25 cellular contexts compared by ENCODE assay signal in the genomic region with DNA sequence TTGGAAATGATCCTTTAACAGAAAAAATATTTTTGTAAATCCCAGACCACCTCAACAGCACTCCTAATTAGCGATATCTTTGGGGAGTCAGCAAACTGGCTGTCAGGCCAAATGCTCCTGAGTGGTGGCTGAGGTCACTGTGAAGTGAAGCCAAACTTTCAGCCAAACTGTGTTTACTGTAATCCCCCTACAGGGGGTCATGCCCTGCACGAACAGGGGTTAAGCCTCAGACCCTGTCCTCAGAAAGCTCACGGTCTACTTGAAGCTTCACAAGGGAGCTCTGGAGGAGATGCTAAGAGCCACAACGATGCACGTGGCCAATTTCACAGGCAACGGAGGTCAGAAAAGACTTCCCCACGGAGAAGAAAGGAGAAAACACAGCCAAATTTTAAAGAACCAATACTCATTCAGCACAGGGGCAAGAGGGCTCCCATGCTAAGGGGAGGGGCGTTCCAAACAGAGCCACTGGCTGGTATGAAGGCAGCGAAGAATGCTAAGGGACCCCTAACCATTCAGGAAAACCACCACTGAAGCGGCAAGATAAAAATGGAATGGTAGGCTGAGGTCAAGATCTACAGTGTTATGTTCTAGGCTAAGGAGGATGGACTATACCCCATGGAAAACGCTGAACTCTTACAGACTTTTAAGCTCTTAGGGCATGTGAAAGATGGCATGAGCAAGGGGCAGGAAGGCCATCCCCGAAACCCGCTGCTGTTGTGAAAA.
A peak's percentile ranks its signal among the peaks of the same experiment; 100 is the strongest.
DNase-seq lines count a peak whose midpoint lies in the region; ATAC-seq, FAIRE-seq and TF ChIP-seq lines count a peak whose summit lies in the region.
"Had no signal": no experiment of that assay in that cellular context is flagged by ENCODE, and none has a peak within 500 bp of the region (broad histone marks: within the 10 kb centered on the region; RNA-seq: fewer than 3 reads in every experiment).

No MANE protein-coding gene starts in this region.

- peak overlapping the region; percentile 3 for H3K4me3 Mint-ChIP-seq in Calu3 (ENCODE audit: low read depth, unreplicated experiment)
- H3K4me3 Mint-ChIP-seq in GM23338: no peak overlapping the region
- H3K4me3 Mint-ChIP-seq: activated naive CD4-positive, alpha-beta T cell treated with anti-CD3 and anti-CD28 coated beads, Interleukin-2, amount 10 ng/mL, durations not matched to agents 7 days and 5 days; CD4-positive, alpha-beta memory T cell; HFFc6; natural killer cell treated with Interleukin-12 subunit alpha and Interleukin-12 subunit beta and Interleukin-15 and Interleukin-18, amount 100 ng/mL, for 72 hours had no signal

- peaks cover 48% of the 10 kb centered on the region for H3K79me2 ChIP-seq in GM23338 (replicated peaks; ENCODE audit: insufficient read depth)
- peaks cover 45% of the 10 kb centered on the region for H3K79me2 ChIP-seq in GM12878 (ENCODE audit: control insufficient read depth, insufficient read depth, low read length)
- peaks cover 37% of the 10 kb centered on the region for H3K79me2 ChIP-seq in hepatocyte
- peaks cover 5% of the 10 kb centered on the region for H3K79me2 ChIP-seq in smooth muscle cell (ENCODE audit: low read depth)

- no peak for TF ChIP-seq EP300 in GM12878 (IDR thresholded peaks at IDR 0.05; ENCODE audit: borderline replicate concordance in 1 of 2, control insufficient read depth in 1 of 2, low read depth in 2 of 2, low read length in 2 of 2)

- POLR2A ChIA-PET in GM12878 (lab: Charles Lee): interaction anchor here (0.5 to 4.0 kb wide), 12 partner anchors 8 to 571 kb away, joined by 3 to 17 read pairs (median 4); a partner anchor contains a TSS

- H3K27ac ChIP-seq in GM23338 (ENCODE audit: low read depth) (no peak overlapping the region), GM12878 (ENCODE audit: control insufficient read depth, insufficient read depth) (peak overlapping the region; percentile 97), right lobe of liver (peak overlapping the region in 2 of 3 donors; percentile 48 to 65), uterus (no peak overlapping the region), hepatocyte (no peak overlapping the region), smooth muscle cell (ENCODE audit: low read depth) (no peak overlapping the region)
- H3K27ac ChIP-seq: GM23248, parathyroid adenoma, stomach, thyroid gland had no signal

- TF ChIP-seq POLR2A in GM12878 (IDR thresholded peaks at IDR 0.05; ENCODE audit: low read depth, low read length) (no peak), right lobe of liver (IDR thresholded peaks at IDR 0.05) (no peak), uterus (IDR thresholded peaks at IDR 0.05) (no peak)

- WGBS in GM12878 (ENCODE audit: insufficient coverage, insufficient replicate concordance, low lambda C conversion rate, missing lambda C conversion rate): 92% methylated on average over 13 of the region's 13 CpGs
- WGBS in right lobe of liver (ENCODE audit: insufficient coverage, low coverage, low lambda C conversion rate, missing lambda C conversion rate): 47% methylated on average over 8 of the region's 13 CpGs
- WGBS in hepatocyte (ENCODE audit: low lambda C conversion rate, missing lambda C conversion rate): 92% methylated on average over 13 of the region's 13 CpGs
- WGBS in smooth muscle cell (ENCODE audit: low lambda C conversion rate): 94% methylated on average over 13 of the region's 13 CpGs

- in situ Hi-C loops in GM12878 (cut with MboI): no loop called here

- H2AFZ ChIP-seq in GM23338: no peak overlapping the region
- no peak overlapping the region; the same call in 1 of the 2 replicates for H2AFZ ChIP-seq in GM12878 (ENCODE audit: control insufficient read depth, low read depth, low read length)
- H2AFZ ChIP-seq in hepatocyte: no peak overlapping the region
- H2AFZ ChIP-seq in smooth muscle cell (ENCODE audit: low read depth): no peak overlapping the region
- H2AFZ ChIP-seq: GM23248, parathyroid adenoma had no signal

- H3K4me1 Mint-ChIP-seq in Calu3 (ENCODE audit: low read depth, unreplicated experiment): peaks cover 29% of the 10 kb centered on the region
- H3K4me1 Mint-ChIP-seq in GM23338: peaks cover 16% of the 10 kb centered on the region; the same call in 2 of the 3 replicates

- H3K9me2 ChIP-seq in GM23338 (ENCODE audit: insufficient read depth): no peaks in the 10 kb centered on the region
- no peaks in the 10 kb centered on the region for H3K9me2 ChIP-seq in hepatocyte (replicated peaks; ENCODE audit: insufficient read depth)

- no peaks in the 10 kb centered on the region for H3F3A ChIP-seq in GM23338 (replicated peaks; ENCODE audit: low read depth)
- H3F3A ChIP-seq in smooth muscle cell (ENCODE audit: low read depth): no peaks in the 10 kb centered on the region

- BruUV-seq in Calu3 (replicated peaks; lab: Mats Ljungman, UMichigan): no TSS peak
- no TSS peak for BruUV-seq in GM12878 (replicated peaks; lab: Mats Ljungman, UMichigan)

- DNase-seq in Calu3 (no peak), GM23338 (ENCODE audit: low spot score) (peak; percentile 25), GM12878 (ENCODE audit: low read depth, low spot score) (no peak), right lobe of liver (no peak), uterus (no peak), hepatocyte (ENCODE audit: low spot score) (no peak), AG20443 (ENCODE audit: low spot score) (no peak), smooth muscle cell (lab: John Stamatoyannopoulos, UW; ENCODE audit: unreplicated experiment) (no peak)
- DNase-seq: activated naive CD4-positive, alpha-beta T cell treated with anti-CD3 and anti-CD28 coated beads, Interleukin-2, amount 10 ng/mL, durations not matched to agents 7 days and 5 days; amygdala; CD4-positive, alpha-beta memory T cell; EL; GM23248; HFFc6; hippocampal formation; NCI-H1092 treated with DMSO at 0.1 percent for 48 hours; NCI-H1694 treated with DMSO at 0.1 percent for 48 hours; NCI-H2171 treated with DMSO at 0.1 percent for 48 hours; NCI-H510A treated with DMSO at 0.1 percent for 48 hours; stomach; T-helper 1 cell; thyroid gland had no signal

- CTCF ChIA-PET in Calu3 (lab: Charles Lee) (no interaction called here), GM12878 (lab: Yijun Ruan, JAX) (interaction anchor here (1.0 to 1.6 kb wide), 5 partner anchors 9 to 286 kb away, joined by 3 to 7 read pairs (median 4); a partner anchor contains a TSS)

- TF ChIP-seq CTCF in Calu3 (IDR thresholded peaks at IDR 0.05; ENCODE audit: unreplicated experiment) (no peak), GM23338 (conservative IDR thresholded peaks at IDR 0.05; ENCODE audit: low read depth in 2 of 2) (no peak), GM12878 (IDR thresholded peaks at IDR 0.05 in 2 of 3, conservative IDR thresholded peaks at IDR 0.05 in 1 of 3; ENCODE audit: control insufficient read depth in 2 of 3, extremely low read depth in 1 of 3, insufficient read depth in 1 of 3, low read depth in 3 of 3, low read length in 3 of 3) (no peak), right lobe of liver (IDR thresholded peaks at IDR 0.05) (no peak), uterus (IDR thresholded peaks at IDR 0.05) (no peak), hepatocyte (IDR thresholded peaks at IDR 0.05; ENCODE audit: poor library complexity) (no peak), smooth muscle cell (IDR thresholded peaks at IDR 0.05; ENCODE audit: borderline replicate concordance, insufficient read depth, poor library complexity, severe bottlenecking) (no peak)

- H3K9me3 Mint-ChIP-seq in Calu3 (ENCODE audit: low read depth, unreplicated experiment) (no peaks in the 10 kb centered on the region), GM23338 (no peaks in the 10 kb centered on the region)
- H3K9me3 Mint-ChIP-seq: activated naive CD4-positive, alpha-beta T cell treated with anti-CD3 and anti-CD28 coated beads, Interleukin-2, amount 10 ng/mL, durations not matched to agents 7 days and 5 days; CD4-positive, alpha-beta memory T cell; HFFc6; natural killer cell treated with Interleukin-12 subunit alpha and Interleukin-12 subunit beta and Interleukin-15 and Interleukin-18, amount 100 ng/mL, for 72 hours had no signal

- peaks cover 20% of the 10 kb centered on the region for H3K4me1 ChIP-seq in GM23338 (ENCODE audit: insufficient read depth)
- peaks cover 62% of the 10 kb centered on the region for H3K4me1 ChIP-seq in GM12878 (ENCODE audit: control insufficient read depth, insufficient read depth, low read length)
- peaks cover 0 to 77% (median 5%) of the 10 kb centered on the region in 4 donors for H3K4me1 ChIP-seq in right lobe of liver
- H3K4me1 ChIP-seq in uterus: no peaks in the 10 kb centered on the region
- peaks cover 13% of the 10 kb centered on the region for H3K4me1 ChIP-seq in hepatocyte (ENCODE audit: insufficient read depth)
- no peaks in the 10 kb centered on the region for H3K4me1 ChIP-seq in smooth muscle cell (ENCODE audit: low read depth)
- H3K4me1 ChIP-seq: parathyroid adenoma had no signal

- H3K9ac ChIP-seq in GM12878 (ENCODE audit: control insufficient read depth, insufficient read depth, low read length) (peak overlapping the region; percentile 28), smooth muscle cell (ENCODE audit: low read depth) (no peak overlapping the region)
- H3K9ac ChIP-seq: GM23248, parathyroid adenoma had no signal

- SMC1A ChIA-PET in GM12878 (lab: Charles Lee; ENCODE audit: uncharacterized antibody, unreplicated experiment): interaction anchor here (0.6 to 5.4 kb wide), 13 partner anchors 8 to 609 kb away, joined by 3 to 96 read pairs (median 4); a partner anchor contains a TSS

- no peak for TF ChIP-seq RAD21 in GM12878 (IDR thresholded peaks at IDR 0.05; ENCODE audit: insufficient read depth, low read depth, low read length)

- RAD21 ChIA-PET in GM12878 (lab: Charles Lee; ENCODE audit: unreplicated experiment): interaction anchor here (1.0 to 5.0 kb wide), 12 partner anchors 7 to 132 kb away, joined by 3 to 46 read pairs (median 6); a partner anchor contains a TSS

- H3K36me3 Mint-ChIP-seq in Calu3 (ENCODE audit: insufficient read depth, unreplicated experiment) (no peaks in the 10 kb centered on the region), GM23338 (ENCODE audit: low read depth) (no peaks in the 10 kb centered on the region)

- H3K4me2 ChIP-seq in GM23338 (no peak overlapping the region), GM12878 (ENCODE audit: control insufficient read depth, insufficient read depth) (peak overlapping the region; percentile 85), hepatocyte (no peak overlapping the region), smooth muscle cell (no peak overlapping the region)

- ATAC-seq in GM23338 (peak; percentile 57), GM12878 (0 out of 3 replicates have a peak, but pooled peaks have one; percentile 5), right lobe of liver (peak; percentile 16 to 60 (median 49))
- ATAC-seq: natural killer cell treated with Interleukin-12 subunit alpha and Interleukin-12 subunit beta and Interleukin-15 and Interleukin-18, amount 100 ng/mL, for 72 hours had no signal

- FAIRE-seq in GM12878 (lab: Jason Lieb, UNC): no peak
- FAIRE-seq: small intestine had no signal

- H4K20me1 ChIP-seq in GM23338 (replicated peaks; ENCODE audit: insufficient read depth) (0 out of 2 replicates have a peak, but pooled peaks cover 5% of the 10 kb centered on the region), GM12878 (ENCODE audit: control insufficient read depth, insufficient read depth) (no peaks in the 10 kb centered on the region), hepatocyte (ENCODE audit: insufficient read depth, poor library complexity, severe bottlenecking) (no peaks in the 10 kb centered on the region), smooth muscle cell (ENCODE audit: low read depth) (peaks cover 8% of the 10 kb centered on the region)

- H3K27me3 Mint-ChIP-seq in Calu3 (ENCODE audit: unreplicated experiment) (no peaks in the 10 kb centered on the region), GM23338 (ENCODE audit: insufficient read depth, low read depth, poor library complexity) (no peaks in the 10 kb centered on the region)
- H3K27me3 Mint-ChIP-seq: activated naive CD4-positive, alpha-beta T cell treated with anti-CD3 and anti-CD28 coated beads, Interleukin-2, amount 10 ng/mL, durations not matched to agents 7 days and 5 days; CD4-positive, alpha-beta memory T cell; natural killer cell treated with Interleukin-12 subunit alpha and Interleukin-12 subunit beta and Interleukin-15 and Interleukin-18, amount 100 ng/mL, for 72 hours had no signal

- H3K27me3 ChIP-seq in GM23338 (ENCODE audit: insufficient read depth) (no peaks in the 10 kb centered on the region), GM12878 (replicated peaks in 1 of 2; ENCODE audit: control insufficient read depth in 2 of 2, insufficient read depth in 2 of 2, low read length in 1 of 2) (no peaks in the 10 kb centered on the region), right lobe of liver (no peaks in the 10 kb centered on the region), uterus (no peaks in the 10 kb centered on the region), hepatocyte (no peaks in the 10 kb centered on the region), smooth muscle cell (ENCODE audit: low read depth) (no peaks in the 10 kb centered on the region)
- H3K27me3 ChIP-seq: stomach, thyroid gland had no signal

- intact Hi-C loops in Calu3 (cut with micrococcal nuclease; ENCODE audit: unreplicated experiment) (loop anchor here (5.0 kb wide), 1 partner anchor 40 kb away; no protein-coding TSS in a partner anchor), GM12878 (cut with micrococcal nuclease; ENCODE audit: unreplicated experiment) (loop anchor here (2.0 to 5.0 kb wide), 4 partner anchors 13 to 105 kb away; a partner anchor contains a TSS), right lobe of liver (cut with DNase I) (no loop called here), uterus (cut with DNase I; ENCODE audit: low total_unique reads) (no loop called here)

- no peak overlapping the region for H3K27ac Mint-ChIP-seq in Calu3 (ENCODE audit: unreplicated experiment)
- H3K27ac Mint-ChIP-seq in GM23338: no peak overlapping the region
- H3K27ac Mint-ChIP-seq: activated naive CD4-positive, alpha-beta T cell treated with anti-CD3 and anti-CD28 coated beads, Interleukin-2, amount 10 ng/mL, durations not matched to agents 7 days and 5 days; HFFc6; natural killer cell treated with Interleukin-12 subunit alpha and Interleukin-12 subunit beta and Interleukin-15 and Interleukin-18, amount 100 ng/mL, for 72 hours had no signal

- H3K4me3 ChIP-seq in GM23338 (no peak overlapping the region), GM12878 (peak overlapping the region; percentile 9; the same call in 1 of the 2 replicates), right lobe of liver (no peak overlapping the region), uterus (no peak overlapping the region), hepatocyte (no peak overlapping the region), smooth muscle cell (no peak overlapping the region)
- H3K4me3 ChIP-seq: GM23248, stomach, thyroid gland had no signal

- H3K9me3 ChIP-seq in GM12878 (replicated peaks; ENCODE audit: control insufficient read depth, insufficient read depth, low read length): peaks cover 9% of the 10 kb centered on the region; the same call in 2 of the 3 replicates
- H3K9me3 ChIP-seq in right lobe of liver: no peaks in the 10 kb centered on the region
- no peaks in the 10 kb centered on the region for H3K9me3 ChIP-seq in uterus
- no peaks in the 10 kb centered on the region for H3K9me3 ChIP-seq in hepatocyte (ENCODE audit: low read depth)
- no peaks in the 10 kb centered on the region for H3K9me3 ChIP-seq in smooth muscle cell (replicated peaks; ENCODE audit: low read depth)
- H3K9me3 ChIP-seq: stomach, thyroid gland had no signal

- H3K36me3 ChIP-seq in GM23338 (ENCODE audit: insufficient read depth): no peaks in the 10 kb centered on the region
- no peaks in the 10 kb centered on the region; a peak in 2 of 4 replicates for H3K36me3 ChIP-seq in GM12878 (ENCODE audit: control insufficient read depth in 2 of 2, insufficient read depth in 2 of 2, low read length in 1 of 2)
- no peaks in the 10 kb centered on the region for H3K36me3 ChIP-seq in right lobe of liver
- H3K36me3 ChIP-seq in uterus: no peaks in the 10 kb centered on the region
- H3K36me3 ChIP-seq in hepatocyte (replicated peaks; ENCODE audit: insufficient read depth, low read depth): no peaks in the 10 kb centered on the region
- H3K36me3 ChIP-seq in smooth muscle cell (ENCODE audit: low read depth): no peaks in the 10 kb centered on the region
- H3K36me3 ChIP-seq: stomach, thyroid gland had no signal

Comparison
In these comparisons a context has a peak if more than half of its experiments do, and no peak if none do; other contexts are left out.
1. ATAC-seq: peak in every context shown above with its lines; median percentile 57 in GM23338; 49 in right lobe of liver; 5 in GM12878.
2. H3K27ac ChIP-seq: peak in GM12878 (single experiment) and right lobe of liver (2 of 3); none in GM23338 (single experiment), uterus (0 of 2), hepatocyte (single experiment) and smooth muscle cell (single experiment).
3. intact Hi-C loops: an anchor here in Calu3 (5.0 kb wide) and GM12878 (2.0 to 5.0 kb wide); none called in right lobe of liver and uterus.